Comparison of ENCODE assay signal across 1 cellular context in genomic region chr2:85137131-85137530, GRCh38.
TF ChIP-seq lines count a peak whose summit lies in the region.

No MANE protein-coding gene starts in this region.

TF ChIP-seq in WTC11, 78 proteins besides CTCF, POLR2A, EP300 and RAD21 (continued from another document):
- TF ChIP-seq HMGXB4 (CRISPR knock-in tag; IDR thresholded peaks at IDR 0.05) (no peak), ZNF138 (CRISPR knock-in tag; conservative IDR thresholded peaks at IDR 0.05) (no peak), TCF7 (CRISPR knock-in tag; IDR thresholded peaks at IDR 0.05; ENCODE audit: low read depth) (no peak), SOX15 (CRISPR knock-in tag; IDR thresholded peaks at IDR 0.05) (no peak), ATF1 (CRISPR knock-in tag; IDR thresholded peaks at IDR 0.05) (no peak), RELA (CRISPR knock-in tag; IDR thresholded peaks at IDR 0.05; ENCODE audit: borderline replicate concordance) (no peak), HMGA2 (CRISPR knock-in tag; IDR thresholded peaks at IDR 0.05) (no peak), AR (CRISPR knock-in tag; IDR thresholded peaks at IDR 0.05) (no peak), ZNF416 (CRISPR knock-in tag; IDR thresholded peaks at IDR 0.05) (no peak), E2F5 (CRISPR knock-in tag; IDR thresholded peaks at IDR 0.05) (no peak), NFYB (CRISPR knock-in tag; conservative IDR thresholded peaks at IDR 0.05; ENCODE audit: low read depth) (no peak), TEAD4 (CRISPR knock-in tag; IDR thresholded peaks at IDR 0.05) (no peak), GRHL2 (CRISPR knock-in tag; IDR thresholded peaks at IDR 0.05; ENCODE audit: insufficient replicate concordance, severe bottlenecking) (no peak), ZNF317 (CRISPR knock-in tag; IDR thresholded peaks at IDR 0.05; ENCODE audit: borderline replicate concordance, low read depth) (no peak)
- TF ChIP-seq, protein P1, sequence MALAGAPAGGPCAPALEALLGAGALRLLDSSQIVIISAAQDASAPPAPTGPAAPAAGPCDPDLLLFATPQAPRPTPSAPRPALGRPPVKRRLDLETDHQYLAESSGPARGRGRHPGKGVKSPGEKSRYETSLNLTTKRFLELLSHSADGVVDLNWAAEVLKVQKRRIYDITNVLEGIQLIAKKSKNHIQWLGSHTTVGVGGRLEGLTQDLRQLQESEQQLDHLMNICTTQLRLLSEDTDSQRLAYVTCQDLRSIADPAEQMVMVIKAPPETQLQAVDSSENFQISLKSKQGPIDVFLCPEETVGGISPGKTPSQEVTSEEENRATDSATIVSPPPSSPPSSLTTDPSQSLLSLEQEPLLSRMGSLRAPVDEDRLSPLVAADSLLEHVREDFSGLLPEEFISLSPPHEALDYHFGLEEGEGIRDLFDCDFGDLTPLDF (CRISPR knock-in tag; IDR thresholded peaks at IDR 0.05) = no peak
- TF ChIP-seq, protein P2, sequence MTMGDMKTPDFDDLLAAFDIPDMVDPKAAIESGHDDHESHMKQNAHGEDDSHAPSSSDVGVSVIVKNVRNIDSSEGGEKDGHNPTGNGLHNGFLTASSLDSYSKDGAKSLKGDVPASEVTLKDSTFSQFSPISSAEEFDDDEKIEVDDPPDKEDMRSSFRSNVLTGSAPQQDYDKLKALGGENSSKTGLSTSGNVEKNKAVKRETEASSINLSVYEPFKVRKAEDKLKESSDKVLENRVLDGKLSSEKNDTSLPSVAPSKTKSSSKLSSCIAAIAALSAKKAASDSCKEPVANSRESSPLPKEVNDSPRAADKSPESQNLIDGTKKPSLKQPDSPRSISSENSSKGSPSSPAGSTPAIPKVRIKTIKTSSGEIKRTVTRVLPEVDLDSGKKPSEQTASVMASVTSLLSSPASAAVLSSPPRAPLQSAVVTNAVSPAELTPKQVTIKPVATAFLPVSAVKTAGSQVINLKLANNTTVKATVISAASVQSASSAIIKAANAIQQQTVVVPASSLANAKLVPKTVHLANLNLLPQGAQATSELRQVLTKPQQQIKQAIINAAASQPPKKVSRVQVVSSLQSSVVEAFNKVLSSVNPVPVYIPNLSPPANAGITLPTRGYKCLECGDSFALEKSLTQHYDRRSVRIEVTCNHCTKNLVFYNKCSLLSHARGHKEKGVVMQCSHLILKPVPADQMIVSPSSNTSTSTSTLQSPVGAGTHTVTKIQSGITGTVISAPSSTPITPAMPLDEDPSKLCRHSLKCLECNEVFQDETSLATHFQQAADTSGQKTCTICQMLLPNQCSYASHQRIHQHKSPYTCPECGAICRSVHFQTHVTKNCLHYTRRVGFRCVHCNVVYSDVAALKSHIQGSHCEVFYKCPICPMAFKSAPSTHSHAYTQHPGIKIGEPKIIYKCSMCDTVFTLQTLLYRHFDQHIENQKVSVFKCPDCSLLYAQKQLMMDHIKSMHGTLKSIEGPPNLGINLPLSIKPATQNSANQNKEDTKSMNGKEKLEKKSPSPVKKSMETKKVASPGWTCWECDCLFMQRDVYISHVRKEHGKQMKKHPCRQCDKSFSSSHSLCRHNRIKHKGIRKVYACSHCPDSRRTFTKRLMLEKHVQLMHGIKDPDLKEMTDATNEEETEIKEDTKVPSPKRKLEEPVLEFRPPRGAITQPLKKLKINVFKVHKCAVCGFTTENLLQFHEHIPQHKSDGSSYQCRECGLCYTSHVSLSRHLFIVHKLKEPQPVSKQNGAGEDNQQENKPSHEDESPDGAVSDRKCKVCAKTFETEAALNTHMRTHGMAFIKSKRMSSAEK (CRISPR knock-in tag; IDR thresholded peaks at IDR 0.05; ENCODE audit: borderline replicate concordance) = no peak
- TF ChIP-seq, protein P3, sequence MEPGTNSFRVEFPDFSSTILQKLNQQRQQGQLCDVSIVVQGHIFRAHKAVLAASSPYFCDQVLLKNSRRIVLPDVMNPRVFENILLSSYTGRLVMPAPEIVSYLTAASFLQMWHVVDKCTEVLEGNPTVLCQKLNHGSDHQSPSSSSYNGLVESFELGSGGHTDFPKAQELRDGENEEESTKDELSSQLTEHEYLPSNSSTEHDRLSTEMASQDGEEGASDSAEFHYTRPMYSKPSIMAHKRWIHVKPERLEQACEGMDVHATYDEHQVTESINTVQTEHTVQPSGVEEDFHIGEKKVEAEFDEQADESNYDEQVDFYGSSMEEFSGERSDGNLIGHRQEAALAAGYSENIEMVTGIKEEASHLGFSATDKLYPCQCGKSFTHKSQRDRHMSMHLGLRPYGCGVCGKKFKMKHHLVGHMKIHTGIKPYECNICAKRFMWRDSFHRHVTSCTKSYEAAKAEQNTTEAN (CRISPR knock-in tag; IDR thresholded peaks at IDR 0.05) = no peak
